7 cellular contexts compared by ENCODE assay signal in the genomic region with DNA sequence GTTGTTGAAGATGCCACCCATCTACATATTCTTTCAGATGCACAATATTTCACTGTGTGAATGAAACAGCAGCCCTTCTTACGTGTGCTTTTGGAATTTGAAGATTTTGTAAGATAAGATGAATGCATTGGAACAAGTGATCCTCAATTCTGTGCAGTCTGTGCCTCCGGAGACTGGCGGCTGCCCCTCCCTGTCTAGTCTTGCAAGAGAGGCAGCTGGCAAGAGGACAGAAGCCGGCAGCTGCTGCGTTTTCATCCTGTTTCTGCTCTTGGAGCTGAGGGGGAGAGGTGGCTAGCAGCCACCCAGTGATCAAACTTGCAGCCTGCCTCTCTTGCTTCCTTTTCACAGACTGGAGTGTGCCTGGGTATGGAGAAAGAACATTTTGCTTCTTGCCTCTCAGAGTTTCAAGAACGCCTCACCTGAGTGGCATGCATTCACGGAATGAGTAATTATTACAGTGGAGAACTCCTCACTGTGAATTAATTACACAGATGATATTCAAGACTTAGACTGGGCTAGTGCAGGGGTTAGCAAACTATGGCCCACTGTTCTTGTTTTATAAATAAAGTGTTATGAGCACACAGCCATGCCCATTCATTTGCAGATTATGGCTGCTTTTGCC. TPM values are rescaled to one million over a fixed set of nuclear protein-coding genes. Genes with fewer than 3 reads are reported as not detected.
A peak's percentile ranks its signal among the peaks of the same experiment; 100 is the strongest.
DNase-seq lines count a peak whose midpoint lies in the region; ATAC-seq and TF ChIP-seq lines count a peak whose summit lies in the region.
"Not testable (repeated sequence)": the region's sequence is repeated elsewhere in the genome, so short reads cannot be mapped to it uniquely, and the experiment has no call there.

No MANE protein-coding gene starts in this region.

- CTCF ChIA-PET in PC-3 (lab: Charles Lee) = not testable (repeated sequence)

- H3K9me2 ChIP-seq in PC-3 (replicated peaks; ENCODE audit: low read length) = not testable (repeated sequence)

- not testable (repeated sequence) for H3K36me3 ChIP-seq in PC-3 (ENCODE audit: low read depth, low read length)

- H3F3A ChIP-seq in PC-3 (ENCODE audit: low read length, unreplicated experiment) = not testable (repeated sequence)

- not testable (repeated sequence) for H3K79me2 ChIP-seq in PC-3 (ENCODE audit: low read length)

- ATAC-seq in PC-3 (peak; percentile 46), Right ventricle myocardium superior (ENCODE audit: poor library complexity) (peak; percentile 80), right cardiac atrium (peak; percentile 68 to 77), sciatic nerve (peak; percentile 80)

- H3K4me3 Mint-ChIP-seq in activated CD4-positive, alpha-beta T cell treated with anti-CD3 and anti-CD28 coated beads, Interleukin-2, amount 10 ng/mL, durations not matched to agents 24 days and 14 days; mesothelial cell of epicardium: not testable (repeated sequence)

- H3K27me3 ChIP-seq in PC-3 (ENCODE audit: low read length); right cardiac atrium (ENCODE audit: control insufficient read depth, insufficient read depth): not testable (repeated sequence)

- WGBS in right cardiac atrium = 43% methylated on average over 5 of the region's 7 CpGs

- H3K4me1 Mint-ChIP-seq in activated CD4-positive, alpha-beta T cell treated with anti-CD3 and anti-CD28 coated beads, Interleukin-2, amount 10 ng/mL, durations not matched to agents 24 days and 14 days; mesothelial cell of epicardium: not testable (repeated sequence)

- intact Hi-C loops in PC-3 (cut with micrococcal nuclease); activated CD4-positive, alpha-beta T cell treated with anti-CD3 and anti-CD28 coated beads, Interleukin-2, amount 10 ng/mL, durations not matched to agents 24 days and 14 days (cut with micrococcal nuclease); Right ventricle myocardium superior (cut with DNase I); right cardiac atrium (cut with DNase I); sciatic nerve (cut with DNase I): not testable (repeated sequence)

- not testable (repeated sequence) for TF ChIP-seq CTCF in PC-3 (conservative IDR thresholded peaks at IDR 0.05; ENCODE audit: low read depth, low read length); mesothelial cell of epicardium (IDR thresholded peaks at IDR 0.05; ENCODE audit: unreplicated experiment)

- H3K27me3 Mint-ChIP-seq in activated CD4-positive, alpha-beta T cell treated with anti-CD3 and anti-CD28 coated beads, Interleukin-2, amount 10 ng/mL, durations not matched to agents 24 days and 14 days; mesothelial cell of epicardium (ENCODE audit: low read depth): not testable (repeated sequence)

- not testable (repeated sequence) for H4K20me1 ChIP-seq in PC-3 (ENCODE audit: low read length)

- H3K9ac ChIP-seq in PC-3 (ENCODE audit: low read length) = not testable (repeated sequence)

- not testable (repeated sequence) for DNase-seq in PC-3; epithelial cell of prostate (ENCODE audit: low read depth, low spot score); Right ventricle myocardium superior; right cardiac atrium; mesothelial cell of epicardium (ENCODE audit: low spot score in 2 of 2, unreplicated experiment in 2 of 2); sciatic nerve (ENCODE audit: low spot score)
- DNase-seq in activated CD4-positive, alpha-beta T cell treated with anti-CD3 and anti-CD28 coated beads, Interleukin-2, amount 10 ng/mL, durations not matched to agents 24 days and 14 days = peak; percentile 30

- not testable (repeated sequence) for H3K36me3 Mint-ChIP-seq in activated CD4-positive, alpha-beta T cell treated with anti-CD3 and anti-CD28 coated beads, Interleukin-2, amount 10 ng/mL, durations not matched to agents 24 days and 14 days (ENCODE audit: low read depth); mesothelial cell of epicardium

- not testable (repeated sequence) for H3K27ac ChIP-seq in PC-3 (ENCODE audit: low read length); right cardiac atrium (ENCODE audit: low read length)
- H3K27ac ChIP-seq in epithelial cell of prostate = peak overlapping the region; percentile 28

- not testable (repeated sequence) for H3K4me2 ChIP-seq in PC-3 (ENCODE audit: low read length)

- not testable (repeated sequence) for BruUV-seq in PC-3 (replicated peaks; lab: Mats Ljungman, UMichigan)

- H3K9me3 Mint-ChIP-seq in activated CD4-positive, alpha-beta T cell treated with anti-CD3 and anti-CD28 coated beads, Interleukin-2, amount 10 ng/mL, durations not matched to agents 24 days and 14 days; mesothelial cell of epicardium: not testable (repeated sequence)

- H3K4me3 ChIP-seq in PC-3 (ENCODE audit: low read length); right cardiac atrium (ENCODE audit: low read length): not testable (repeated sequence)

- not testable (repeated sequence) for H2AFZ ChIP-seq in PC-3 (ENCODE audit: low read length)

- H3K9me3 ChIP-seq in PC-3 (ENCODE audit: low read length); right cardiac atrium (ENCODE audit: control insufficient read depth, low read length): not testable (repeated sequence)

- not testable (repeated sequence) for H3K4me1 ChIP-seq in PC-3 (ENCODE audit: insufficient read depth, low read length); right cardiac atrium (ENCODE audit: control insufficient read depth, insufficient read depth, low read length)

- not testable (repeated sequence) for H3K27ac Mint-ChIP-seq in activated CD4-positive, alpha-beta T cell treated with anti-CD3 and anti-CD28 coated beads, Interleukin-2, amount 10 ng/mL, durations not matched to agents 24 days and 14 days
- peak overlapping the region; percentile 30 for H3K27ac Mint-ChIP-seq in mesothelial cell of epicardium

- POLR2A ChIA-PET in PC-3 (lab: Charles Lee; ENCODE audit: unreplicated experiment) = not testable (repeated sequence)

RNA-seq across cellular contexts. Expression of gene NPIPA1, which starts 35.5 kb away (rescaled TPM):
- total RNA-seq in PC-3 (2014; rRNA removed) (10.9 and 16.8 TPM in 2 replicates), Right ventricle myocardium superior (38.1 TPM), right cardiac atrium (10 to 100 TPM; 40.7 to 76.6 (median 57.9) TPM), mesothelial cell of epicardium (261 to 262 TPM (median 262 TPM) in 3 replicates), sciatic nerve (214 TPM)
- total RNA-seq in activated CD4-positive, alpha-beta T cell treated with anti-CD3 and anti-CD28 coated beads, Interleukin-2, amount 10 ng/mL, durations not matched to agents 24 days and 14 days = 120 and 122 TPM in 2 replicates
- 61.6 TPM for polyA plus RNA-seq in right cardiac atrium
